17 cellular contexts compared by ENCODE assay signal in genomic region chr1:69794831-69795230, GRCh38.
"Had no signal": no experiment of that assay in that cellular context is flagged by ENCODE, and none has a peak within 500 bp of the region (broad histone marks: within the 10 kb centered on the region; RNA-seq: fewer than 3 reads in every experiment).

No MANE protein-coding gene starts in this region.

- DNase-seq: colonic mucosa; dermis blood vessel endothelial cell; erythroblast; foreskin melanocyte; head of caudate nucleus; left colon; mesendoderm; naive B cell; occipital lobe; pancreas; stimulated activated CD4-positive, alpha-beta T cell treated with anti-CD3 and anti-CD28 coated beads, Interleukin-15, amount 100 ng/mL, for 24 hours; stimulated activated CD4-positive, alpha-beta T cell treated with anti-CD3 and anti-CD28 coated beads, Interleukin-1b, Interleukin-23, amount 100 ng/mL, for 48 hours; stimulated activated CD4-positive, alpha-beta T cell treated with anti-CD3 and anti-CD28 coated beads, Interleukin-4, amount 100 ng/mL, for 24 hours had no signal

- ATAC-seq: left colon; pancreas; right cardiac atrium; stimulated activated memory B cell treated with anti-CD40 and anti-IgM and Interleukin-4, amounts not matched to agents 10 μg/mL and 1 μg/mL and 100 μg/mL, for 72 hours had no signal

- H3K4me3 ChIP-seq: colonic mucosa, hepatocyte, pancreas, tibial nerve had no signal
